Comparison of ENCODE assay signal across 8 cellular contexts in genomic region chr2:98731709-98732349, GRCh38. TPM values are rescaled to one million over a fixed set of nuclear protein-coding genes. Genes with fewer than 3 reads are reported as not detected.
A peak's percentile ranks its signal among the peaks of the same experiment; 100 is the strongest.
DNase-seq lines count a peak whose midpoint lies in the region; ATAC-seq and TF ChIP-seq lines count a peak whose summit lies in the region.

No MANE protein-coding gene starts in this region.

- ATAC-seq in Right ventricle myocardium superior (ENCODE audit: poor library complexity) = no peak
- ATAC-seq in upper lobe of right lung = no peak
- ATAC-seq in GM18873 (IDR thresholded peaks at IDR 0.05; ENCODE audit: low FRiP score, unreplicated experiment) = no peak
- ATAC-seq in HG02678 (IDR thresholded peaks at IDR 0.05; ENCODE audit: unreplicated experiment) = no peak

- intact Hi-C loops in Right ventricle myocardium superior (cut with DNase I) (loop anchor here (2.0 to 10.0 kb wide), 2 partner anchors 81 to 93 kb away; no protein-coding TSS in a partner anchor), adrenal gland (cut with DNase I) (no loop called here), lower leg skin (cut with DNase I; ENCODE audit: low total_unique reads) (no loop called here), upper lobe of right lung (cut with DNase I) (no loop called here)

- no peaks in the 10 kb centered on the region for H3K36me3 ChIP-seq in cardiac muscle cell
- H3K36me3 ChIP-seq in adrenal gland (replicated peaks in 1 of 2) = no peaks in the 10 kb centered on the region
- H3K36me3 ChIP-seq in upper lobe of right lung = no peaks in the 10 kb centered on the region

- H3K4me1 ChIP-seq in cardiac muscle cell (ENCODE audit: low read depth) (no peaks in the 10 kb centered on the region), adrenal gland (replicated peaks in 1 of 2) (peaks cover 5 to 18% of the 10 kb centered on the region in 2 donors), upper lobe of right lung (peaks cover 33% of the 10 kb centered on the region)

- H3K27ac ChIP-seq in cardiac muscle cell (peak overlapping the region; percentile 4), adrenal gland (peak overlapping the region; percentile 64 to 91 (median 82)), upper lobe of right lung (peak overlapping the region; percentile 91)

- TF ChIP-seq POLR2A in adrenal gland (IDR thresholded peaks at IDR 0.05) (no peak), lower leg skin (IDR thresholded peaks at IDR 0.05) (no peak)

- peaks cover 37% of the 10 kb centered on the region for H3K27me3 ChIP-seq in cardiac muscle cell
- H3K27me3 ChIP-seq in adrenal gland = no peaks in the 10 kb centered on the region
- H3K27me3 ChIP-seq in upper lobe of right lung = no peaks in the 10 kb centered on the region

- peak in 1 of 2 donors; percentile 4 for DNase-seq in cardiac muscle cell (ENCODE audit: low read depth in 1 of 2, low spot score in 1 of 2)
- no peak for DNase-seq in Right ventricle myocardium superior
- no peak for DNase-seq in adrenal gland
- no peak for DNase-seq in lower leg skin (ENCODE audit: low spot score in 2 of 2)
- no peak for DNase-seq in upper lobe of right lung
- no peak for DNase-seq in activated CD4-positive, alpha-beta T cell treated with anti-CD3 and anti-CD28 coated beads for 4 hours

- 25 to 32% (median 26%) methylated on average over 12 to 13 of the region's 13 CpGs for WGBS in adrenal gland, 4 donors
- WGBS in lower leg skin, 2 donors = 28% methylated on average over 13 of the region's 13 CpGs

- TF ChIP-seq CTCF in cardiac muscle cell (IDR thresholded peaks at IDR 0.05; ENCODE audit: low read depth, low read length) (no peak), adrenal gland (IDR thresholded peaks at IDR 0.05) (no peak), lower leg skin (IDR thresholded peaks at IDR 0.05) (no peak), upper lobe of right lung (IDR thresholded peaks at IDR 0.05) (no peak)

- H3K9me3 ChIP-seq in cardiac muscle cell (ENCODE audit: low read depth) (no peaks in the 10 kb centered on the region), adrenal gland (replicated peaks in 1 of 3) (no peaks in the 10 kb centered on the region), upper lobe of right lung (no peaks in the 10 kb centered on the region)

- H3K4me3 ChIP-seq in cardiac muscle cell (peak overlapping the region; percentile 51), adrenal gland (peak overlapping the region in 3 of 4 donors; percentile 54 to 99 (median 70)), lower leg skin (ENCODE audit: low read depth, poor library complexity, severe bottlenecking) (peak overlapping the region; percentile 67), upper lobe of right lung (peak overlapping the region; percentile 69)

RNA-seq across cellular contexts. Expression of gene MGAT4A, which starts 0.9 kb away (rescaled TPM):
- total RNA-seq in cardiac muscle cell (3.6 and 4.1 TPM in 2 replicates), Right ventricle myocardium superior (20.0 TPM), adrenal gland (10 to 100 TPM in 7 of 8 donors, 1 to 10 TPM in 1; 5.7 to 34.4 (median 24.7) TPM), lower leg skin (10 to 100 TPM in 3 of 4 donors, 1 to 10 TPM in 1; 7.3 to 24.9 (median 14.2) TPM), upper lobe of right lung (85.8 TPM)
- polyA plus RNA-seq in cardiac muscle cell (5.8 and 7.4 TPM in 2 replicates), adrenal gland (10 to 100 TPM in 1 of 3 donors, 1 to 10 TPM in 2; 5.9 to 14.4 (median 9.7) TPM)

Comparison
In these comparisons a context has a peak if more than half of its experiments do, and no peak if none do; other contexts are left out.
1. H3K27ac ChIP-seq: peak in every context shown above with its lines; median percentile 91 in upper lobe of right lung; 82 in adrenal gland; 4 in cardiac muscle cell.